ENCODE assay signal across 8 cellular contexts in the genomic region with DNA sequence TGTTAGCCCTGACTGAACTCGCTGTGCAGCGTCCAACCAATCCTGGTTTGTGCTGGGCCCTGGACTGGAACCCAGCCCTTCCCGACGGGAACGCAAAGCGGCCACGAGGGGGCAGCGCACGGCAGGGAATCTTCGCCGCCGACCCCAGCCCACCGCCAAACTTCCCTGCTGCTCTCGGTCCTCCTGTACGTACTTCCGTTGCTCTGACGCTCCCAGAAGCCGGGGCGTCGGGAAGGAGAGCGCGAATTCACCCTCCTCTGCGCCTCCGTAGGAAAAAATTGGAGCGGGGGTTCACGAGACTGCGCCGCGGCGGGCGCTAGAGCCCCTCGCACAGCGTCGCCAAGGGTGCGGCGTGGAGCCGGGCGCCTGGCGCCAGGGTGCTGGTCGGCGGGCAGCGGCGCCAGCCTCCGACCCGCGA. TPM values are rescaled to one million over a fixed set of nuclear protein-coding genes. Genes with fewer than 3 reads are reported as not detected.
A peak's percentile ranks its signal among the peaks of the same experiment; 100 is the strongest.
DNase-seq lines count a peak whose midpoint lies in the region; ATAC-seq and TF ChIP-seq lines count a peak whose summit lies in the region.

No MANE protein-coding gene starts in this region.

- peak; percentile 92 for DNase-seq in ELR (ENCODE audit: low read depth)
- DNase-seq in NCI-H82 (lab: John Stamatoyannopoulos, UW) = peak; percentile 90
- peak; percentile 71 for DNase-seq in activated CD8-positive, alpha-beta memory T cell treated with anti-CD3 and anti-CD28 coated beads, Interleukin-2, amount 50 U/mL, for 4 hours
- DNase-seq in endothelial cell (ENCODE audit: low spot score) = peak; percentile 91
- DNase-seq in mesenteric fat pad (ENCODE audit: low spot score) = peak; percentile 94
- peak; percentile 35 for DNase-seq in stimulated activated CD8-positive, alpha-beta memory T cell treated with anti-CD3 and anti-CD28 coated beads, Interleukin-12 subunit alpha, Interleukin-12 subunit beta, amount 100 ng/mL, for 1 hour (ENCODE audit: low read depth)

- H3K36me3 Mint-ChIP-seq in endothelial cell (ENCODE audit: low read depth, unreplicated experiment) = peaks cover 4% of the 10 kb centered on the region

- peaks cover 7% of the 10 kb centered on the region for H3K27me3 Mint-ChIP-seq in endothelial cell (ENCODE audit: unreplicated experiment)

- H3K27ac Mint-ChIP-seq in endothelial cell (ENCODE audit: unreplicated experiment) = no peak overlapping the region

- no peaks in the 10 kb centered on the region for H3K9me3 Mint-ChIP-seq in endothelial cell (ENCODE audit: unreplicated experiment)

- peak overlapping the region; percentile 83 for H3K4me3 Mint-ChIP-seq in endothelial cell (ENCODE audit: unreplicated experiment)

- peak; percentile 44 for ATAC-seq in HG03432 (IDR thresholded peaks at IDR 0.05; ENCODE audit: unreplicated experiment)
- ATAC-seq in GM19324 (IDR thresholded peaks at IDR 0.05; ENCODE audit: low FRiP score, unreplicated experiment) = no peak

- H3K4me1 Mint-ChIP-seq in endothelial cell (ENCODE audit: unreplicated experiment) = peaks cover 11% of the 10 kb centered on the region

- peak; percentile 93 for TF ChIP-seq CTCF in endothelial cell (IDR thresholded peaks at IDR 0.05; ENCODE audit: unreplicated experiment)

RNA-seq across cellular contexts. Expression of a gene that starts 0.9 kb away (rescaled TPM):
- total RNA-seq in endothelial cell (ENCODE audit: unreplicated experiment) (12.8 TPM), mesenteric fat pad (20.4 TPM)

Comparison
In these comparisons a context has a peak if more than half of its experiments do, and no peak if none do; other contexts are left out.
1. DNase-seq: peak in every context shown above with its lines; median percentile 94 in mesenteric fat pad; 92 in ELR; 91 in endothelial cell; 90 in NCI-H82; 71 in activated CD8-positive, alpha-beta memory T cell treated with anti-CD3 and anti-CD28 coated beads, Interleukin-2, amount 50 U/mL, for 4 hours; 35 in stimulated activated CD8-positive, alpha-beta memory T cell treated with anti-CD3 and anti-CD28 coated beads, Interleukin-12 subunit alpha, Interleukin-12 subunit beta, amount 100 ng/mL, for 1 hour.